ENCODE assay signal across 8 cellular contexts in genomic region chr15:62649793-62650420, GRCh38.
DNase-seq lines count a peak whose midpoint lies in the region; ATAC-seq and TF ChIP-seq lines count a peak whose summit lies in the region.

No MANE protein-coding gene starts in this region.

- no peaks in the 10 kb centered on the region for H3K4me1 ChIP-seq in CD8-positive, alpha-beta memory T cell (ENCODE audit: insufficient read depth, low read length)

- no peak overlapping the region for H3K27ac Mint-ChIP-seq in CD8-positive, alpha-beta memory T cell

- POLR2A ChIA-PET in CD8-positive, alpha-beta memory T cell (lab: Charles Lee), result no interaction called here

- CTCF ChIA-PET in CD8-positive, alpha-beta memory T cell (lab: Charles Lee), result no interaction called here

- H3K36me3 Mint-ChIP-seq in CD8-positive, alpha-beta memory T cell, result peaks cover 0 to 13% (median 0%) of the 10 kb centered on the region in 3 donors

- no peak overlapping the region for H3K4me3 Mint-ChIP-seq in CD8-positive, alpha-beta memory T cell

- peak; percentile 11 for DNase-seq in EL
- DNase-seq in NB4 (ENCODE audit: low read depth), result peak; percentile 4
- DNase-seq in kidney epithelial cell (ENCODE audit: low read depth), result peak; percentile 75
- DNase-seq in NCI-H1930 (lab: John Stamatoyannopoulos, UW), result no peak
- no peak for DNase-seq in CD8-positive, alpha-beta memory T cell
- no peak for DNase-seq in NCI-H446 treated with DMSO at 0.1 percent for 48 hours (lab: John Stamatoyannopoulos, UW)

- H3K4me3 ChIP-seq in NB4 (ENCODE audit: low read depth, low read length) (no peak overlapping the region), kidney epithelial cell (ENCODE audit: low read depth, low read length) (no peak overlapping the region)
- H3K4me3 ChIP-seq in CD8-positive, alpha-beta memory T cell (ENCODE audit: low read length), result no peak overlapping the region

- H3K9me3 ChIP-seq in CD8-positive, alpha-beta memory T cell (ENCODE audit: low read length), result no peaks in the 10 kb centered on the region

- no peak overlapping the region for H3K27ac ChIP-seq in CD8-positive, alpha-beta memory T cell (ENCODE audit: low read depth, low read length)

- no peaks in the 10 kb centered on the region for H3K36me3 ChIP-seq in kidney epithelial cell (ENCODE audit: control insufficient read depth, insufficient read depth, low read length)
- H3K36me3 ChIP-seq in CD8-positive, alpha-beta memory T cell (ENCODE audit: insufficient read depth, low read length), result no peaks in the 10 kb centered on the region

- TF ChIP-seq CTCF in NB4 (IDR thresholded peaks at IDR 0.05; ENCODE audit: low read depth, low read length) (no peak), kidney epithelial cell (IDR thresholded peaks at IDR 0.05; ENCODE audit: insufficient read depth, low read length, poor library complexity, severe bottlenecking) (no peak)

- H3K9me3 Mint-ChIP-seq in CD8-positive, alpha-beta memory T cell, result peaks cover 0 to 3% (median 0%) of the 10 kb centered on the region in 5 donors

- no peaks in the 10 kb centered on the region for H3K27me3 ChIP-seq in kidney epithelial cell (ENCODE audit: control insufficient read depth, insufficient read depth, low read length)
- H3K27me3 ChIP-seq in CD8-positive, alpha-beta memory T cell (ENCODE audit: insufficient read depth, low read length, poor library complexity, severe bottlenecking), result no peaks in the 10 kb centered on the region

- no peak for TF ChIP-seq POLR2A in NB4 (IDR thresholded peaks at IDR 0.05; ENCODE audit: extremely low read depth, insufficient read length)

- H3K4me1 Mint-ChIP-seq in CD8-positive, alpha-beta memory T cell, result no peaks in the 10 kb centered on the region

- peaks cover 0 to 21% of the 10 kb centered on the region in 2 donors for H3K27me3 Mint-ChIP-seq in CD8-positive, alpha-beta memory T cell

- ATAC-seq in GM21360 (IDR thresholded peaks at IDR 0.05; ENCODE audit: unreplicated experiment) (peak; percentile 79), HG03280 (IDR thresholded peaks at IDR 0.05; ENCODE audit: unreplicated experiment) (no peak)

Comparison
In these comparisons a context has a peak if more than half of its experiments do, and no peak if none do; other contexts are left out.
1. DNase-seq: peak in EL (single experiment), NB4 (single experiment) and kidney epithelial cell (single experiment); none in NCI-H1930 (0 of 2), CD8-positive, alpha-beta memory T cell (0 of 5) and NCI-H446 treated with DMSO at 0.1 percent for 48 hours (single experiment).